Comparison of ENCODE assay signal across 11 cellular contexts in the genomic region with DNA sequence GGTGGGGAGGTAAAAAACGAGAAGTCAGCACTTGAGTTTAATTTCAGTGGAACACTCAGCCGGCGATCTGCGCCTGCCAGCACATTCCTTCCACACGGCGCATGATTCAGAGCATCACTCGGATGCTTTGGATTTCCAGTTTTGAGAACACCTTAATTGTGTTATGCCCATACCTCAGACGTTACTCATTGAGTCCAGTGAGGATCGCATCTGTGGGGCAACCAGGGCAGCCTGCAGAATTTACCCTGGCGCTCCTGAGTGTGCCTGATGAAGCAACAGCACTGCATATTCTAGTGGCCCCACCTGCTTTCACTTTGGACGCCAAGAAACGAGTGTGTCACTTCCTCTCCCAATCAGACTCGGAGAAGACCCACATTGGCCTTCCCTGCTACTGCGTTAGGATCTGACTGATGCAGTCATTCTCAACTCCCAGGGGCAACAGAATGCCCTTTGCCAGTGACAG. TPM values are rescaled to one million over a fixed set of nuclear protein-coding genes. Genes with fewer than 3 reads are reported as not detected.
DNase-seq lines count a peak whose midpoint lies in the region; ATAC-seq and TF ChIP-seq lines count a peak whose summit lies in the region.
"Had no signal": no experiment of that assay in that cellular context is flagged by ENCODE, and none has a peak within 500 bp of the region (broad histone marks: within the 10 kb centered on the region; RNA-seq: fewer than 3 reads in every experiment).

No MANE protein-coding gene starts in this region.

- peak in 1 of 2 donors; percentile 67 for ATAC-seq in activated T-cell treated with anti-CD3 and anti-CD28 coated beads, Interleukin-2, amount 50 U/mL, for 4 hours
- ATAC-seq in T-cell (replicated peaks in 1 of 4) (peak in 2 of 4 experiments; percentile 39 to 71), foreskin keratinocyte (peak; percentile 79), GM19035 (IDR thresholded peaks at IDR 0.05; ENCODE audit: unreplicated experiment) (no peak)
- peak; percentile 56 for ATAC-seq in stimulated activated naive CD8-positive, alpha-beta T cell treated with anti-CD3 and anti-CD28 coated beads, Interleukin-15, amount 100 ng/mL, for 72 hours

- CTCF ChIA-PET in T-cell (lab: Charles Lee), result no interaction called here

- H3K27ac Mint-ChIP-seq in T-cell, result peak overlapping the region in 1 of 2 donors; percentile 79
- H3K27ac Mint-ChIP-seq in stimulated activated naive CD8-positive, alpha-beta T cell treated with anti-CD3 and anti-CD28 coated beads, Interleukin-15, amount 100 ng/mL, for 72 hours, result peak overlapping the region in 1 of 2 donors; percentile 21

- H3K9me3 Mint-ChIP-seq in activated T-cell treated with anti-CD3 and anti-CD28 coated beads, Interleukin-2, amount 50 U/mL, for 4 hours, result no peaks in the 10 kb centered on the region
- no peaks in the 10 kb centered on the region for H3K9me3 Mint-ChIP-seq in T-cell
- H3K9me3 Mint-ChIP-seq in stimulated activated naive CD8-positive, alpha-beta T cell treated with anti-CD3 and anti-CD28 coated beads, Interleukin-15, amount 100 ng/mL, for 72 hours, result no peaks in the 10 kb centered on the region

- peaks cover 8% of the 10 kb centered on the region for H3K4me1 Mint-ChIP-seq in activated T-cell treated with anti-CD3 and anti-CD28 coated beads, Interleukin-2, amount 50 U/mL, for 4 hours (ENCODE audit: low read depth)
- H3K4me1 Mint-ChIP-seq in T-cell, result peaks cover 8 to 10% (median 8%) of the 10 kb centered on the region in 3 donors
- H3K4me1 Mint-ChIP-seq in stimulated activated naive CD8-positive, alpha-beta T cell treated with anti-CD3 and anti-CD28 coated beads, Interleukin-15, amount 100 ng/mL, for 72 hours, result peaks cover 11% of the 10 kb centered on the region

- 81 to 88% methylated on average over 14 of the region's 14 CpGs for WGBS in testis, 2 donors

- TF ChIP-seq CTCF in foreskin keratinocyte (conservative IDR thresholded peaks at IDR 0.05) (peak; percentile 73), dorsolateral prefrontal cortex (IDR thresholded peaks at IDR 0.05 in 54 of 56, conservative IDR thresholded peaks at IDR 0.05 in 2 of 56; ENCODE audit: low read depth in 1 of 56, partially characterized antibody in 56 of 56) (no peak), testis (IDR thresholded peaks at IDR 0.05) (no peak)

- no peak overlapping the region for H3K4me3 ChIP-seq in dorsolateral prefrontal cortex
- H3K4me3 ChIP-seq in testis, result no peak overlapping the region
- H3K4me3 ChIP-seq: BLaER1, vagina had no signal

- no peaks in the 10 kb centered on the region for H3K9me3 ChIP-seq in testis
- H3K9me3 ChIP-seq: BLaER1, vagina had no signal

- H3K36me3 Mint-ChIP-seq in activated T-cell treated with anti-CD3 and anti-CD28 coated beads, Interleukin-2, amount 50 U/mL, for 4 hours (ENCODE audit: insufficient read depth), result peaks cover 7% of the 10 kb centered on the region
- H3K36me3 Mint-ChIP-seq in T-cell, result peaks cover 15% of the 10 kb centered on the region

- TF ChIP-seq POLR2A in testis (IDR thresholded peaks at IDR 0.05), result no peak

- intact Hi-C loops in dorsolateral prefrontal cortex (cut with DNase I), result no loop called here
- intact Hi-C loops in testis (cut with DNase I; ENCODE audit: low total_unique reads), result no loop called here

- POLR2A ChIA-PET in T-cell (lab: Charles Lee), result no interaction called here

- H3K4me1 ChIP-seq in foreskin keratinocyte (peaks cover 36% of the 10 kb centered on the region), testis (no peaks in the 10 kb centered on the region)
- H3K4me1 ChIP-seq: BLaER1 had no signal

- H3K27me3 ChIP-seq in foreskin keratinocyte (no peaks in the 10 kb centered on the region), dorsolateral prefrontal cortex (no peaks in the 10 kb centered on the region), testis (no peaks in the 10 kb centered on the region)
- H3K27me3 ChIP-seq: BLaER1, vagina had no signal

- H3K27ac ChIP-seq in foreskin keratinocyte, result peak overlapping the region; percentile 60
- H3K27ac ChIP-seq in dorsolateral prefrontal cortex, result peak overlapping the region in 2 of 59 donors; percentile 37 to 57
- no peak overlapping the region for H3K27ac ChIP-seq in testis
- H3K27ac ChIP-seq: BLaER1, vagina had no signal

- H3K27me3 Mint-ChIP-seq in activated T-cell treated with anti-CD3 and anti-CD28 coated beads, Interleukin-2, amount 50 U/mL, for 4 hours (ENCODE audit: low read depth), result no peaks in the 10 kb centered on the region
- no peaks in the 10 kb centered on the region for H3K27me3 Mint-ChIP-seq in T-cell
- no peaks in the 10 kb centered on the region for H3K27me3 Mint-ChIP-seq in stimulated activated naive CD8-positive, alpha-beta T cell treated with anti-CD3 and anti-CD28 coated beads, Interleukin-15, amount 100 ng/mL, for 72 hours

- no peak for DNase-seq in activated T-cell treated with anti-CD3 and anti-CD28 coated beads, Interleukin-2, amount 50 U/mL, for 4 hours
- DNase-seq in activated T-cell treated with anti-CD3 and anti-CD28 coated beads for 4 hours (no peak), T-cell (peak in 2 of 34 experiments; percentile 8 to 32), foreskin keratinocyte (peak; percentile 64 to 88), dorsolateral prefrontal cortex (no peak), testis (no peak)
- DNase-seq in stimulated activated naive CD8-positive, alpha-beta T cell treated with anti-CD3 and anti-CD28 coated beads, Interleukin-15, amount 100 ng/mL, for 72 hours, result no peak
- DNase-seq: stimulated activated CD4-positive, alpha-beta T cell treated with anti-CD3 and anti-CD28 coated beads, Interleukin-4, amount 100 ng/mL, for 24 hours had no signal

- peak overlapping the region; percentile 64 for H3K4me3 Mint-ChIP-seq in activated T-cell treated with anti-CD3 and anti-CD28 coated beads, Interleukin-2, amount 50 U/mL, for 4 hours
- H3K4me3 Mint-ChIP-seq in T-cell, result peak overlapping the region; percentile 32 to 76 (median 72)
- H3K4me3 Mint-ChIP-seq in stimulated activated naive CD8-positive, alpha-beta T cell treated with anti-CD3 and anti-CD28 coated beads, Interleukin-15, amount 100 ng/mL, for 72 hours, result no peak overlapping the region

- no peaks in the 10 kb centered on the region for H3K36me3 ChIP-seq in testis (ENCODE audit: low read depth, missing control alignments)

RNA-seq across cellular contexts. Expression of a gene that starts 19.9 kb away (rescaled TPM):
- total RNA-seq in activated T-cell treated with anti-CD3 and anti-CD28 coated beads, Interleukin-2, amount 50 U/mL, for 4 hours, result 10 to 100 TPM; 18.1 to 18.9 (median 18.8) TPM
- total RNA-seq in T-cell, result 1 to 10 TPM; 3.0 to 9.5 (median 7.6) TPM
- 15.7 and 16.9 TPM in 2 replicates for total RNA-seq in foreskin keratinocyte
- polyA plus RNA-seq in foreskin keratinocyte, result 15.6 and 15.7 TPM in 2 replicates
- total RNA-seq in dorsolateral prefrontal cortex, result 10 to 100 TPM in 55 of 120 experiments, 1 to 10 TPM in 65; 3.7 to 26.3 (median 9.5) TPM
- total RNA-seq in testis, result 10 to 100 TPM in 1 of 2 donors, 1 to 10 TPM in 1; 8.4 to 11.3 TPM
- polyA plus RNA-seq in testis (ENCODE audit: insufficient read depth, low read depth, low replicate concordance), result 5.6 TPM

RNA-seq across cellular contexts. Expression of a gene that starts 41.3 kb away (rescaled TPM):
- total RNA-seq in activated T-cell treated with anti-CD3 and anti-CD28 coated beads, Interleukin-2, amount 50 U/mL, for 4 hours, result 10 to 100 TPM; 15.9 to 19.3 (median 16.5) TPM
- total RNA-seq in T-cell, result 10 to 100 TPM in 3 of 5 donors, 1 to 10 TPM in 2; 6.7 to 13.2 (median 10.0) TPM
- total RNA-seq in foreskin keratinocyte, result 20.3 and 22.0 TPM in 2 replicates
- polyA plus RNA-seq in foreskin keratinocyte, result 18.9 and 21.2 TPM in 2 replicates
- total RNA-seq in dorsolateral prefrontal cortex, result 10 to 100 TPM; 13.5 to 33.0 (median 23.5) TPM
- total RNA-seq in testis, result 10 to 100 TPM; 35.4 to 40.7 TPM
- polyA plus RNA-seq in testis (ENCODE audit: insufficient read depth, low read depth, low replicate concordance), result 71.7 TPM

RNA-seq across cellular contexts. Expression of a gene that starts 41.5 kb away (rescaled TPM):
- 10 to 100 TPM; 10.5 to 14.3 (median 13.1) TPM for total RNA-seq in activated T-cell treated with anti-CD3 and anti-CD28 coated beads, Interleukin-2, amount 50 U/mL, for 4 hours
- total RNA-seq in T-cell, result 10 to 100 TPM; 39.7 to 44.9 (median 42.2) TPM
- total RNA-seq in foreskin keratinocyte, result 8.7 and 10.4 TPM in 2 replicates
- polyA plus RNA-seq in foreskin keratinocyte, result 3.1 and 4.2 TPM in 2 replicates
- 10 to 100 TPM; 15.5 to 38.2 (median 26.9) TPM for total RNA-seq in dorsolateral prefrontal cortex
- 10 to 100 TPM; 10.2 to 18.5 TPM for total RNA-seq in testis
- polyA plus RNA-seq in testis (ENCODE audit: insufficient read depth, low read depth, low replicate concordance), result 7.5 TPM

Comparison
In these comparisons a context has a peak if more than half of its experiments do, and no peak if none do; other contexts are left out.
1. DNase-seq: peak in foreskin keratinocyte (2 of 2); none in activated T-cell treated with anti-CD3 and anti-CD28 coated beads, Interleukin-2, amount 50 U/mL, for 4 hours (single experiment), activated T-cell treated with anti-CD3 and anti-CD28 coated beads for 4 hours (single experiment), stimulated activated naive CD8-positive, alpha-beta T cell treated with anti-CD3 and anti-CD28 coated beads, Interleukin-15, amount 100 ng/mL, for 72 hours (0 of 2), dorsolateral prefrontal cortex (0 of 10) and testis (single experiment).
2. H3K4me3 Mint-ChIP-seq: peak in activated T-cell treated with anti-CD3 and anti-CD28 coated beads, Interleukin-2, amount 50 U/mL, for 4 hours (single experiment) and T-cell (3 of 3); none in stimulated activated naive CD8-positive, alpha-beta T cell treated with anti-CD3 and anti-CD28 coated beads, Interleukin-15, amount 100 ng/mL, for 72 hours (0 of 2).